1 cellular context compared by ENCODE assay signal in the genomic region with DNA sequence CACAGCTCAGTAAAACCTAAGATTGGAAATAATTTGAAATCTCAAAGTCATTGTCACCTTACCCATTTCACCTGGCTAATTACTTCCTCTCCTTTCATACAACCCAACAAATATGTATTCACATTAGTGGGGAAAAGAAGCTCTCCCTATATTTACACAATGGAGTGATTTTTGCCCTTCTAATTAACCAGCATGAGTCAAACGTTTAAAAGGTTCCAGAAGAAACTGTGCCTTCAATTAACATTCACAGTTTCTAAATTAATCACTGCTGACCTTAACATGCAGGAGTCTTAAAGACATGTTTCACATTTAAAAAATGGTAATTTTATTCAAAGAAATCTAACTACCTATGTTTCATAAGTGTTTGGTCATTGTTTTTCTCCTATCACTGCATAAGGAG.
TF ChIP-seq lines count a peak whose summit lies in the region.

No MANE protein-coding gene starts in this region.

TF ChIP-seq in GM12878, 131 proteins besides CTCF, POLR2A, EP300 and RAD21 (continued from another document):
- TF ChIP-seq, protein P1, sequence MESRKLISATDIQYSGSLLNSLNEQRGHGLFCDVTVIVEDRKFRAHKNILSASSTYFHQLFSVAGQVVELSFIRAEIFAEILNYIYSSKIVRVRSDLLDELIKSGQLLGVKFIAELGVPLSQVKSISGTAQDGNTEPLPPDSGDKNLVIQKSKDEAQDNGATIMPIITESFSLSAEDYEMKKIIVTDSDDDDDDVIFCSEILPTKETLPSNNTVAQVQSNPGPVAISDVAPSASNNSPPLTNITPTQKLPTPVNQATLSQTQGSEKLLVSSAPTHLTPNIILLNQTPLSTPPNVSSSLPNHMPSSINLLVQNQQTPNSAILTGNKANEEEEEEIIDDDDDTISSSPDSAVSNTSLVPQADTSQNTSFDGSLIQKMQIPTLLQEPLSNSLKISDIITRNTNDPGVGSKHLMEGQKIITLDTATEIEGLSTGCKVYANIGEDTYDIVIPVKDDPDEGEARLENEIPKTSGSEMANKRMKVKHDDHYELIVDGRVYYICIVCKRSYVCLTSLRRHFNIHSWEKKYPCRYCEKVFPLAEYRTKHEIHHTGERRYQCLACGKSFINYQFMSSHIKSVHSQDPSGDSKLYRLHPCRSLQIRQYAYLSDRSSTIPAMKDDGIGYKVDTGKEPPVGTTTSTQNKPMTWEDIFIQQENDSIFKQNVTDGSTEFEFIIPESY (IDR thresholded peaks at IDR 0.05) = no peak
- TF ChIP-seq RAD51 (IDR thresholded peaks at IDR 0.05) (no peak), CHD1 (IDR thresholded peaks at IDR 0.05; ENCODE audit: low read depth, low read length) (no peak), IKZF2 (IDR thresholded peaks at IDR 0.05) (peak; percentile 43 to 47; a peak in 1 of 4 replicates), BCL11A (IDR thresholded peaks at IDR 0.05; ENCODE audit: low read depth, low read length) (peak; percentile 78), MTA2 (IDR thresholded peaks at IDR 0.05; ENCODE audit: low read depth) (peak; percentile 85), IRF5 (IDR thresholded peaks at IDR 0.05; ENCODE audit: borderline replicate concordance) (no peak), ZBTB40 (IDR thresholded peaks at IDR 0.05; ENCODE audit: borderline replicate concordance) (no peak), ATF3 (IDR thresholded peaks at IDR 0.05; ENCODE audit: borderline replicate concordance, extremely low read depth, low read depth, low read length) (no peak), ZBTB11 (CRISPR knock-in tag; IDR thresholded peaks at IDR 0.05) (no peak), CREM (IDR thresholded peaks at IDR 0.05; ENCODE audit: low read depth) (no peak), YY1 (IDR thresholded peaks at IDR 0.05; ENCODE audit: low read depth, low read length) (no peak), E4F1 (IDR thresholded peaks at IDR 0.05; ENCODE audit: borderline replicate concordance, partially characterized antibody) (no peak), CREB1 (IDR thresholded peaks at IDR 0.05; ENCODE audit: low read depth) (no peak), ZNF217 (IDR thresholded peaks at IDR 0.05) (peak; percentile 87; the same call in 1 of the 2 replicates), TARDBP (IDR thresholded peaks at IDR 0.05; ENCODE audit: borderline replicate concordance) (no peak)
- TF ChIP-seq, protein P2, sequence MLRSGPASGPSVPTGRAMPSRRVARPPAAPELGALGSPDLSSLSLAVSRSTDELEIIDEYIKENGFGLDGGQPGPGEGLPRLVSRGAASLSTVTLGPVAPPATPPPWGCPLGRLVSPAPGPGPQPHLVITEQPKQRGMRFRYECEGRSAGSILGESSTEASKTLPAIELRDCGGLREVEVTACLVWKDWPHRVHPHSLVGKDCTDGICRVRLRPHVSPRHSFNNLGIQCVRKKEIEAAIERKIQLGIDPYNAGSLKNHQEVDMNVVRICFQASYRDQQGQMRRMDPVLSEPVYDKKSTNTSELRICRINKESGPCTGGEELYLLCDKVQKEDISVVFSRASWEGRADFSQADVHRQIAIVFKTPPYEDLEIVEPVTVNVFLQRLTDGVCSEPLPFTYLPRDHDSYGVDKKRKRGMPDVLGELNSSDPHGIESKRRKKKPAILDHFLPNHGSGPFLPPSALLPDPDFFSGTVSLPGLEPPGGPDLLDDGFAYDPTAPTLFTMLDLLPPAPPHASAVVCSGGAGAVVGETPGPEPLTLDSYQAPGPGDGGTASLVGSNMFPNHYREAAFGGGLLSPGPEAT (IDR thresholded peaks at IDR 0.05; ENCODE audit: low read depth) = no peak
- TF ChIP-seq, protein P3, sequence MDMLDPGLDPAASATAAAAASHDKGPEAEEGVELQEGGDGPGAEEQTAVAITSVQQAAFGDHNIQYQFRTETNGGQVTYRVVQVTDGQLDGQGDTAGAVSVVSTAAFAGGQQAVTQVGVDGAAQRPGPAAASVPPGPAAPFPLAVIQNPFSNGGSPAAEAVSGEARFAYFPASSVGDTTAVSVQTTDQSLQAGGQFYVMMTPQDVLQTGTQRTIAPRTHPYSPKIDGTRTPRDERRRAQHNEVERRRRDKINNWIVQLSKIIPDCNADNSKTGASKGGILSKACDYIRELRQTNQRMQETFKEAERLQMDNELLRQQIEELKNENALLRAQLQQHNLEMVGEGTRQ (IDR thresholded peaks at IDR 0.05; ENCODE audit: borderline replicate concordance, low read depth, low read length) = no peak
- TF ChIP-seq, protein P4, sequence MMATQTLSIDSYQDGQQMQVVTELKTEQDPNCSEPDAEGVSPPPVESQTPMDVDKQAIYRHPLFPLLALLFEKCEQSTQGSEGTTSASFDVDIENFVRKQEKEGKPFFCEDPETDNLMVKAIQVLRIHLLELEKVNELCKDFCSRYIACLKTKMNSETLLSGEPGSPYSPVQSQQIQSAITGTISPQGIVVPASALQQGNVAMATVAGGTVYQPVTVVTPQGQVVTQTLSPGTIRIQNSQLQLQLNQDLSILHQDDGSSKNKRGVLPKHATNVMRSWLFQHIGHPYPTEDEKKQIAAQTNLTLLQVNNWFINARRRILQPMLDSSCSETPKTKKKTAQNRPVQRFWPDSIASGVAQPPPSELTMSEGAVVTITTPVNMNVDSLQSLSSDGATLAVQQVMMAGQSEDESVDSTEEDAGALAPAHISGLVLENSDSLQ (IDR thresholded peaks at IDR 0.05) = no peak
